ENCODE assay signal across 15 cellular contexts in genomic region chr12:82705774-82706173, GRCh38. TPM values are rescaled to one million over a fixed set of nuclear protein-coding genes. Genes with fewer than 3 reads are reported as not detected.
A peak's percentile ranks its signal among the peaks of the same experiment; 100 is the strongest.
DNase-seq lines count a peak whose midpoint lies in the region; ATAC-seq and TF ChIP-seq lines count a peak whose summit lies in the region.
"Had no signal": no experiment of that assay in that cellular context is flagged by ENCODE, and none has a peak within 500 bp of the region (broad histone marks: within the 10 kb centered on the region; RNA-seq: fewer than 3 reads in every experiment).

No MANE protein-coding gene starts in this region.

- H3K27me3 ChIP-seq in lung (ENCODE audit: control insufficient read depth, insufficient read depth) (no peaks in the 10 kb centered on the region), thyroid gland (no peaks in the 10 kb centered on the region)

- ATAC-seq in lung (ENCODE audit: insufficient read depth, low FRiP score) (peak; percentile 62), GM21619 (IDR thresholded peaks at IDR 0.05; ENCODE audit: unreplicated experiment) (no peak)

- no peak for TF ChIP-seq CTCF in lung (IDR thresholded peaks at IDR 0.05; ENCODE audit: control extremely low read depth, extremely low read depth)
- no peak for TF ChIP-seq CTCF in thyroid gland (IDR thresholded peaks at IDR 0.05)

- H3K4me3 ChIP-seq in lung (no peak overlapping the region), thyroid gland (replicated peaks in 1 of 3) (no peak overlapping the region)
- H3K4me3 ChIP-seq: GM23248 had no signal

- 76 to 79% methylated on average over 3 of the region's 3 CpGs for WGBS in lung, 2 donors
- 58 to 61% methylated on average over 3 of the region's 3 CpGs for WGBS in thyroid gland, 2 donors

- H3K9me3 ChIP-seq in lung (ENCODE audit: control insufficient read depth in 2 of 2, insufficient read depth in 1 of 2, low read length in 1 of 2): no peaks in the 10 kb centered on the region
- no peaks in the 10 kb centered on the region for H3K9me3 ChIP-seq in thyroid gland

- H3K36me3 ChIP-seq in lung (ENCODE audit: control insufficient read depth in 2 of 2, insufficient read depth in 2 of 2, low read length in 2 of 2): no peaks in the 10 kb centered on the region
- no peaks in the 10 kb centered on the region for H3K36me3 ChIP-seq in thyroid gland

- intact Hi-C loops in thyroid gland (cut with DNase I): no loop called here

- no peak for TF ChIP-seq POLR2A in thyroid gland (IDR thresholded peaks at IDR 0.05)

- DNase-seq in NCI-H82 (lab: John Stamatoyannopoulos, UW) (peak; percentile 39), NCI-H82 treated with DMSO at 0.1 percent for 48 hours (lab: John Stamatoyannopoulos, UW; ENCODE audit: unreplicated experiment) (no peak), lung (ENCODE audit: low spot score) (no peak), thyroid gland (peak; percentile 67 to 69), DMS153 treated with DMSO at 0.1 percent for 48 hours (lab: John Stamatoyannopoulos, UW; ENCODE audit: unreplicated experiment) (no peak)
- DNase-seq: C1 segment of cervical spinal cord; Calu3; CD4-positive, alpha-beta memory T cell; COR-L47; DMS79 treated with DMSO at 0.1 percent for 48 hours; GF-D8; GM23248; H7; HCEC 1CT had no signal

- H3K27ac ChIP-seq in lung (ENCODE audit: low read depth in 1 of 2, low read length in 1 of 2) (no peak overlapping the region), thyroid gland (peak overlapping the region in 1 of 3 donors; percentile 22)
- H3K27ac ChIP-seq: GM23248 had no signal

- H3K4me1 ChIP-seq in lung (ENCODE audit: control insufficient read depth in 2 of 2, insufficient read depth in 2 of 2, low read length in 2 of 2) (no peaks in the 10 kb centered on the region), thyroid gland (peaks cover 11 to 20% of the 10 kb centered on the region in 2 donors)

RNA-seq across cellular contexts. Expression of gene TMTC2, which starts 19.1 kb away (rescaled TPM):
- 10 to 100 TPM; 20.3 to 77.1 TPM for total RNA-seq in lung
- polyA plus RNA-seq in lung: 1 to 10 TPM; 5.3 to 7.8 TPM
- 10 to 100 TPM; 18.8 to 30.7 (median 21.0) TPM for total RNA-seq in thyroid gland

Comparison
In these comparisons a context has a peak if more than half of its experiments do, and no peak if none do; other contexts are left out.
1. DNase-seq: peak in NCI-H82 (single experiment) and thyroid gland (2 of 2); none in NCI-H82 treated with DMSO at 0.1 percent for 48 hours (single experiment), lung (single experiment) and DMS153 treated with DMSO at 0.1 percent for 48 hours (single experiment).